Comparison of ENCODE assay signal across 1 cellular context in genomic region chr11:10331548-10332289, GRCh38.
TF ChIP-seq lines count a peak whose summit lies in the region.

No MANE protein-coding gene starts in this region.

TF ChIP-seq in HepG2, 621 proteins besides CTCF, POLR2A, EP300 and RAD21:
- peak; percentile 75 for TF ChIP-seq ZNF24 (IDR thresholded peaks at IDR 0.05)
- TF ChIP-seq, protein P1, sequence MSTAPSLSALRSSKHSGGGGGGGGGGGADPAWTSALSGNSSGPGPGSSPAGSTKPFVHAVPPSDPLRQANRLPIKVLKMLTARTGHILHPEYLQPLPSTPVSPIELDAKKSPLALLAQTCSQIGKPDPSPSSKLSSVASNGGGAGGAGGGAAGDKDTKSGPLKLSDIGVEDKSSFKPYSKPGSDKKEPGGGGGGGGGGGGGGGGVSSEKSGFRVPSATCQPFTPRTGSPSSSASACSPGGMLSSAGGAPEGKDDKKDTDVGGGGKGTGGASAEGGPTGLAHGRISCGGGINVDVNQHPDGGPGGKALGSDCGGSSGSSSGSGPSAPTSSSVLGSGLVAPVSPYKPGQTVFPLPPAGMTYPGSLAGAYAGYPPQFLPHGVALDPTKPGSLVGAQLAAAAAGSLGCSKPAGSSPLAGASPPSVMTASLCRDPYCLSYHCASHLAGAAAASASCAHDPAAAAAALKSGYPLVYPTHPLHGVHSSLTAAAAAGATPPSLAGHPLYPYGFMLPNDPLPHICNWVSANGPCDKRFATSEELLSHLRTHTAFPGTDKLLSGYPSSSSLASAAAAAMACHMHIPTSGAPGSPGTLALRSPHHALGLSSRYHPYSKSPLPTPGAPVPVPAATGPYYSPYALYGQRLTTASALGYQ (CRISPR knock-in tag; IDR thresholded peaks at IDR 0.05), result no peak
